Comparison of ENCODE assay signal across 12 cellular contexts in the genomic region with DNA sequence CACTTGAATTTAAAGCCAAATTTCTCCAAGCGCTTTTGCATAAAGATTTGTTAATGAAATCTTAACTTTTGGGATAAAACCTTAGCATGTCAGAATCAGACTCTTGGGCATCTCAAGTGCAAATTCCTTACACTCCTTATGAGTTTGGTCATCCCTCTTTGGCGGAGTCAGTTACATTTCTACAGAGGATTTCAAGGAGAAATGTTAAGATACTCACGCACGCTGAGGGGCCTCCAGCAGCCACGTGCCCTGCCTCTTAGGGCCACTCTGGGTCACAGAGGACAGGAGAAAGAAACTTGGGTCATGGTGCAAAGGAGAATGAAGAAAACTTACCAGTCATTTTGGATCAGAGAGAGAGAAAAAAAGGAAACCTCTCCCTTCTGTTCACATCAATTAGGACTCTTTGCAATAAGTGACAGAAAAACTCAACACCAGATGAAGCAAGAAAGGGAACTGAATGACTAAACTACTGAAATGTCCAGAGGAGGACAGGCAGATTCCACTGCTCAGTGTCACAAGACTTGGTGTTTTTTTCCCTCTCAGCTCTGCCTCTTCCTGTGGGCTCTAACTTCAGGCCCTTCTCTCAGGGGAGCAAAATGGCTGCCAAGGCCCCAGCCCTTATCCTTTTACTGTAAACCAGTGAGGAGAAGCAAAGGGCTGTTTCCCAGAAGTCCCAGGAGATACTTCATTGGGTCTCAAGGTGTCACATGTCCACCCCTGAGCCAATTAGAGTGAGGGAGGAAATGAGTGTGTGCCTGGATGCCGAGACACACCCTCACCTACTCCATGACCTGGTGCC.
DNase-seq lines count a peak whose midpoint lies in the region; ATAC-seq and TF ChIP-seq lines count a peak whose summit lies in the region.
"Had no signal": no experiment of that assay in that cellular context is flagged by ENCODE, and none has a peak within 500 bp of the region (broad histone marks: within the 10 kb centered on the region; RNA-seq: fewer than 3 reads in every experiment).

No MANE protein-coding gene starts in this region.

- H3K4me1 ChIP-seq in Karpas-422 (ENCODE audit: low read length) (no peaks in the 10 kb centered on the region), osteoblast (ENCODE audit: insufficient read depth, low read length) (peaks cover 61% of the 10 kb centered on the region), HAP-1 (no peaks in the 10 kb centered on the region)

- TF ChIP-seq CTCF in osteoblast (IDR thresholded peaks at IDR 0.05; ENCODE audit: extremely low read depth, low read depth, low read length): no peak

- H3K9me3 ChIP-seq in Karpas-422 (ENCODE audit: low read length) (no peaks in the 10 kb centered on the region), osteoblast (ENCODE audit: low read depth, low read length) (no peaks in the 10 kb centered on the region), HAP-1 (no peaks in the 10 kb centered on the region)
- H3K9me3 ChIP-seq: gastrocnemius medialis had no signal

- peak; percentile 58 for DNase-seq in AG20443 (ENCODE audit: low spot score)
- DNase-seq in Karpas-422: peak; percentile 45
- peak; percentile 91 for DNase-seq in dedifferentiated amniotic fluid mesenchymal stem cell (ENCODE audit: extremely low spot score)
- DNase-seq in osteoblast (ENCODE audit: insufficient read length, low spot score, missing footprints): peak; percentile 83
- DNase-seq in NCI-H2029 (lab: John Stamatoyannopoulos, UW): no peak
- no peak for DNase-seq in HAP-1 (ENCODE audit: low spot score in 2 of 2)
- DNase-seq: CD8-positive, alpha-beta T cell; gastrocnemius medialis; NCI-H69; SHP77 treated with DMSO at 0.1 percent for 48 hours had no signal

- H4K20me1 ChIP-seq in Karpas-422 (ENCODE audit: insufficient read depth, low read depth, low read length) (no peaks in the 10 kb centered on the region), osteoblast (ENCODE audit: insufficient read depth, low read length) (no peaks in the 10 kb centered on the region)

- ATAC-seq in GM19395 (IDR thresholded peaks at IDR 0.05; ENCODE audit: unreplicated experiment): no peak
- ATAC-seq in GM18858 (IDR thresholded peaks at IDR 0.05; ENCODE audit: unreplicated experiment): no peak
- ATAC-seq: CD8-positive, alpha-beta T cell; gastrocnemius medialis had no signal

- no peak overlapping the region for H3K27ac ChIP-seq in Karpas-422 (ENCODE audit: low read length)
- peak overlapping the region; percentile 99 for H3K27ac ChIP-seq in osteoblast (ENCODE audit: low read depth, low read length)

- no peaks in the 10 kb centered on the region for H3K27me3 ChIP-seq in Karpas-422 (ENCODE audit: low read length)
- no peaks in the 10 kb centered on the region for H3K27me3 ChIP-seq in osteoblast (ENCODE audit: insufficient read depth, low read length)
- no peaks in the 10 kb centered on the region for H3K27me3 ChIP-seq in HAP-1 (ENCODE audit: low read depth)
- H3K27me3 ChIP-seq: gastrocnemius medialis had no signal

- H3K79me2 ChIP-seq in Karpas-422 (ENCODE audit: low read length): no peaks in the 10 kb centered on the region
- H3K79me2 ChIP-seq in osteoblast (ENCODE audit: insufficient read depth, low read length): no peaks in the 10 kb centered on the region

- H3K4me2 ChIP-seq in Karpas-422 (ENCODE audit: low read depth, low read length, poor library complexity, severe bottlenecking) (no peak overlapping the region), osteoblast (ENCODE audit: insufficient read depth, low read length) (peak overlapping the region; percentile 54)

- H3K4me3 ChIP-seq in Karpas-422 (ENCODE audit: low read length): no peak overlapping the region
- H3K4me3 ChIP-seq in osteoblast (ENCODE audit: insufficient read depth, low read length): no peak overlapping the region
- H3K4me3 ChIP-seq in HAP-1: no peak overlapping the region
- H3K4me3 ChIP-seq: gastrocnemius medialis had no signal

- no peaks in the 10 kb centered on the region for H3K9me2 ChIP-seq in Karpas-422 (replicated peaks; ENCODE audit: insufficient read depth, low read length)

- no peak overlapping the region for H3K9ac ChIP-seq in Karpas-422 (ENCODE audit: low read length)

- in situ Hi-C loops in HAP-1 (cut with MboI; ENCODE audit: low sequenced_read_pairs): no loop called here

- H2AFZ ChIP-seq in Karpas-422 (ENCODE audit: low read length): no peak overlapping the region
- H2AFZ ChIP-seq in osteoblast (ENCODE audit: low read length): peak overlapping the region; percentile 45

- no peaks in the 10 kb centered on the region for H3K36me3 ChIP-seq in Karpas-422 (ENCODE audit: insufficient read depth, low read length)
- no peaks in the 10 kb centered on the region for H3K36me3 ChIP-seq in osteoblast (ENCODE audit: insufficient read depth, low read length)
- no peaks in the 10 kb centered on the region for H3K36me3 ChIP-seq in HAP-1 (replicated peaks)
- H3K36me3 ChIP-seq: gastrocnemius medialis had no signal

Comparison
In these comparisons a context has a peak if more than half of its experiments do, and no peak if none do; other contexts are left out.
1. DNase-seq: peak in AG20443 (single experiment), Karpas-422 (single experiment), dedifferentiated amniotic fluid mesenchymal stem cell (single experiment) and osteoblast (single experiment); none in NCI-H2029 (single experiment) and HAP-1 (0 of 2).